ENCODE assay signal across 20 cellular contexts in genomic region chr1:60899464-60899863, GRCh38.
DNase-seq lines count a peak whose midpoint lies in the region; ATAC-seq and TF ChIP-seq lines count a peak whose summit lies in the region.
"Had no signal": no experiment of that assay in that cellular context is flagged by ENCODE, and none has a peak within 500 bp of the region (broad histone marks: within the 10 kb centered on the region; RNA-seq: fewer than 3 reads in every experiment).

No MANE protein-coding gene starts in this region.

- H3K27ac ChIP-seq in SK-N-SH (ENCODE audit: low read depth in 2 of 2, low read length in 1 of 2), result peak overlapping the region in 1 of 2 experiments; percentile 64; a peak in 2 of 4 replicates
- no peak overlapping the region for H3K27ac ChIP-seq in mesendoderm (ENCODE audit: low read depth, low read length)
- H3K27ac ChIP-seq in psoas muscle, result peak overlapping the region; percentile 36
- H3K27ac ChIP-seq: 22Rv1; A549; BLaER1 treated with 17β-estradiol and CSF1 and Interleukin-3, amounts not matched to agents 10 nM and 100 nM; C4-2B had no signal

- H3K9me3 Mint-ChIP-seq in brain, result peaks cover 0 to 4% (median 0%) of the 10 kb centered on the region in 5 experiments
- H3K9me3 Mint-ChIP-seq: CD4-positive, alpha-beta T cell; CD8-positive, alpha-beta T cell had no signal

- H3K9ac ChIP-seq in SK-N-SH, result no peak overlapping the region
- H3K9ac ChIP-seq in mesendoderm (ENCODE audit: low read length), result no peak overlapping the region
- H3K9ac ChIP-seq: BLaER1 treated with 17β-estradiol and CSF1 and Interleukin-3, amounts not matched to agents 10 nM and 100 nM had no signal

- H4K5ac ChIP-seq in mesendoderm (ENCODE audit: low read length), result no peak overlapping the region

- H3K23ac ChIP-seq in mesendoderm (ENCODE audit: low read length), result no peak overlapping the region

- H3K4me1 ChIP-seq in SK-N-SH (ENCODE audit: control insufficient read depth in 1 of 2, insufficient read depth in 2 of 2, low read depth in 1 of 2, low read length in 1 of 2), result peaks cover 11 to 47% of the 10 kb centered on the region in 2 experiments; a peak in 3 of 4 replicates
- no peaks in the 10 kb centered on the region for H3K4me1 ChIP-seq in mesendoderm (ENCODE audit: control insufficient read depth, low read depth, low read length)
- H3K4me1 ChIP-seq in psoas muscle, result peaks cover 40% of the 10 kb centered on the region
- H3K4me1 ChIP-seq: A549, Caco-2 had no signal

- H2AK5ac ChIP-seq in mesendoderm (ENCODE audit: low read length), result no peak overlapping the region

- H3K4me3 ChIP-seq in SK-N-SH (ENCODE audit: low read depth in 2 of 2, low read length in 1 of 2) (no peak overlapping the region), mesendoderm (ENCODE audit: low read length) (no peak overlapping the region), psoas muscle (no peak overlapping the region)
- H3K4me3 ChIP-seq: A549; BLaER1 treated with 17β-estradiol and CSF1 and Interleukin-3, amounts not matched to agents 10 nM and 100 nM had no signal

- no peak for TF ChIP-seq CTCF in SK-N-SH (IDR thresholded peaks at IDR 0.05)
- no peak for TF ChIP-seq CTCF in brain (conservative IDR thresholded peaks at IDR 0.05)
- TF ChIP-seq CTCF in psoas muscle (IDR thresholded peaks at IDR 0.05), result no peak

- H3K9me2 ChIP-seq in SK-N-SH, result no peaks in the 10 kb centered on the region

- no peak overlapping the region for H3K4ac ChIP-seq in mesendoderm (ENCODE audit: low read depth, low read length)

- no peak overlapping the region for H3K4me3 Mint-ChIP-seq in brain
- H3K4me3 Mint-ChIP-seq: B cell; CD4-positive, alpha-beta T cell; CD8-positive, alpha-beta T cell had no signal

- peaks cover 3% of the 10 kb centered on the region for H3F3A ChIP-seq in SK-N-SH (replicated peaks; ENCODE audit: insufficient read depth)

- H3K4me2 ChIP-seq in SK-N-SH, result no peak overlapping the region
- no peak overlapping the region for H3K4me2 ChIP-seq in mesendoderm (ENCODE audit: low read length)
- H3K4me2 ChIP-seq: A549; BLaER1 treated with 17β-estradiol and CSF1 and Interleukin-3, amounts not matched to agents 10 nM and 100 nM had no signal

- no peaks in the 10 kb centered on the region for H3K79me2 ChIP-seq in SK-N-SH (ENCODE audit: insufficient read depth)
- no peaks in the 10 kb centered on the region for H3K79me2 ChIP-seq in mesendoderm (ENCODE audit: control insufficient read depth, insufficient read depth, low read length)

- no peak overlapping the region for H2BK5ac ChIP-seq in mesendoderm (ENCODE audit: low read length)

- ATAC-seq in SK-N-SH treated with all-trans-retinoic acid at 6 μM for 48 hours, result no peak
- ATAC-seq in psoas muscle, result no peak
- ATAC-seq: A549; CD8-positive, alpha-beta T cell had no signal

- no peaks in the 10 kb centered on the region for H3K79me1 ChIP-seq in mesendoderm (ENCODE audit: low read length)

- no peaks in the 10 kb centered on the region for H3K27me3 Mint-ChIP-seq in brain

- no peak overlapping the region for H3K56ac ChIP-seq in mesendoderm (ENCODE audit: low read length)

- peak overlapping the region in 3 of 5 experiments; percentile 37 to 97 (median 90) for H3K27ac Mint-ChIP-seq in brain
- H3K27ac Mint-ChIP-seq: B cell; CD4-positive, alpha-beta T cell; CD8-positive, alpha-beta T cell had no signal

- no peak for TF ChIP-seq RAD21 in SK-N-SH (IDR thresholded peaks at IDR 0.05; ENCODE audit: low read length)

- no peaks in the 10 kb centered on the region for H3K36me3 ChIP-seq in SK-N-SH (replicated peaks in 1 of 2; ENCODE audit: control insufficient read depth in 1 of 2, insufficient read depth in 2 of 2, low read length in 1 of 2)
- no peaks in the 10 kb centered on the region for H3K36me3 ChIP-seq in mesendoderm (ENCODE audit: control insufficient read depth, insufficient read depth, low read length)
- no peaks in the 10 kb centered on the region for H3K36me3 ChIP-seq in psoas muscle (ENCODE audit: insufficient read depth in 1 of 2, low read depth in 1 of 2)
- H3K36me3 ChIP-seq: BLaER1 treated with 17β-estradiol and CSF1 and Interleukin-3, amounts not matched to agents 10 nM and 100 nM had no signal

- no peak overlapping the region for H2BK120ac ChIP-seq in mesendoderm (ENCODE audit: low read depth, low read length)

- peaks cover 56% of the 10 kb centered on the region for H3K4me1 Mint-ChIP-seq in brain
- H3K4me1 Mint-ChIP-seq: B cell had no signal

- TF ChIP-seq EP300 in SK-N-SH (IDR thresholded peaks at IDR 0.05; ENCODE audit: borderline replicate concordance in 1 of 2, low read depth in 1 of 2, low read length in 1 of 2), result no peak

- H3K9me3 ChIP-seq in SK-N-SH, result no peaks in the 10 kb centered on the region
- H3K9me3 ChIP-seq in psoas muscle, result no peaks in the 10 kb centered on the region
- H3K9me3 ChIP-seq: A549; BLaER1 treated with 17β-estradiol and CSF1 and Interleukin-3, amounts not matched to agents 10 nM and 100 nM; Caco-2 had no signal

- no peaks in the 10 kb centered on the region for H4K20me1 ChIP-seq in SK-N-SH (ENCODE audit: insufficient read depth)
- H4K20me1 ChIP-seq: BLaER1 treated with 17β-estradiol and CSF1 and Interleukin-3, amounts not matched to agents 10 nM and 100 nM had no signal

- CTCF ChIA-PET in SK-N-SH (lab: Yijun Ruan, JAX), result interaction anchor here (1.0 to 1.5 kb wide), 2 partner anchors 9 to 13 kb away, joined by 3 read pairs; no protein-coding TSS in a partner anchor

- 80% methylated on average over 3 of the region's 3 CpGs for WGBS in SK-N-SH (ENCODE audit: low lambda C conversion rate)
- no CpG with 5 or more reads among the region's 3 CpGs for WGBS in mesendoderm (ENCODE audit: extremely low coverage, insufficient coverage, low lambda C conversion rate)
- 92 to 93% (median 92%) methylated on average over 3 of the region's 3 CpGs for WGBS in psoas muscle, 3 donors

- no peak overlapping the region for H2BK15ac ChIP-seq in mesendoderm (replicated peaks; ENCODE audit: low read depth)

- POLR2A ChIA-PET in SK-N-SH (lab: Yijun Ruan, JAX), result no interaction called here

- no peaks in the 10 kb centered on the region for H3K36me3 Mint-ChIP-seq in brain
- H3K36me3 Mint-ChIP-seq: CD8-positive, alpha-beta T cell had no signal

- DNase-seq in SK-N-SH, result no peak
- DNase-seq in mesendoderm, result peak; percentile 74
- DNase-seq in psoas muscle, result no peak
- DNase-seq in DMS53 (lab: John Stamatoyannopoulos, UW), result no peak
- DNase-seq in SHP77 (lab: John Stamatoyannopoulos, UW), result no peak
- DNase-seq: AML-193; Caco-2; Calu3; CD4-positive, alpha-beta T cell; CD8-positive, alpha-beta T cell; DMS153; DMS79 treated with DMSO at 0.1 percent for 48 hours; GF-D8 had no signal

- no peaks in the 10 kb centered on the region for H3K27me3 ChIP-seq in SK-N-SH (ENCODE audit: insufficient read depth)
- no peaks in the 10 kb centered on the region for H3K27me3 ChIP-seq in mesendoderm (ENCODE audit: insufficient read depth, low read length, poor library complexity)
- no peaks in the 10 kb centered on the region for H3K27me3 ChIP-seq in psoas muscle (ENCODE audit: insufficient read depth in 3 of 3, low read length in 2 of 3)
- H3K27me3 ChIP-seq: BLaER1 treated with 17β-estradiol and CSF1 and Interleukin-3, amounts not matched to agents 10 nM and 100 nM had no signal

- no peak overlapping the region for H3K18ac ChIP-seq in mesendoderm (ENCODE audit: low read length)

- H4K8ac ChIP-seq in mesendoderm (ENCODE audit: low read depth, low read length), result no peak overlapping the region

- H2AFZ ChIP-seq in SK-N-SH (ENCODE audit: low read depth), result no peak overlapping the region

- intact Hi-C loops in psoas muscle (cut with DNase I), result no loop called here

TF ChIP-seq in SK-N-SH treated with all-trans-retinoic acid at 6 μM for 48 hours, 23 proteins besides CTCF, POLR2A, EP300 and RAD21:
- TF ChIP-seq ARNTL (CRISPR knock-in tag; IDR thresholded peaks at IDR 0.05; ENCODE audit: borderline replicate concordance, low read depth), result no peak
- TF ChIP-seq TCF4 (CRISPR knock-in tag; IDR thresholded peaks at IDR 0.05; ENCODE audit: borderline replicate concordance), result peak; percentile 37; the same call in 1 of the 2 replicates
- TF ChIP-seq RARB (CRISPR knock-in tag; IDR thresholded peaks at IDR 0.05), result no peak

TF ChIP-seq in SK-N-SH, 30 proteins besides CTCF, POLR2A, EP300 and RAD21:
- TF ChIP-seq RCOR1 (IDR thresholded peaks at IDR 0.05; ENCODE audit: low read length) (no peak), SIN3A (IDR thresholded peaks at IDR 0.05; ENCODE audit: borderline replicate concordance, low read depth, low read length) (no peak)
